ENCODE assay signal across 1 cellular context in genomic region chr1:173417563-173417962, GRCh38.
TF ChIP-seq lines count a peak whose summit lies in the region.

No MANE protein-coding gene starts in this region.

TF ChIP-seq in GM23338, 12 proteins besides CTCF, POLR2A, EP300 and RAD21 (continued from another document):
- no peak for TF ChIP-seq CREB1 (CRISPR knock-in tag; IDR thresholded peaks at IDR 0.05; ENCODE audit: low read depth)
- TF ChIP-seq ZNF462 (CRISPR knock-in tag; IDR thresholded peaks at IDR 0.05): no peak
- no peak for TF ChIP-seq EZH2 (IDR thresholded peaks at IDR 0.05; ENCODE audit: low read depth, unreplicated experiment)
- no peak for TF ChIP-seq EZH2phosphoT487 (IDR thresholded peaks at IDR 0.05; ENCODE audit: unreplicated experiment)
